Comparison of ENCODE assay signal across 20 cellular contexts in genomic region chrX:154990496-154990895, GRCh38. TPM values are rescaled to one million over a fixed set of nuclear protein-coding genes. Genes with fewer than 3 reads are reported as not detected.
DNase-seq lines count a peak whose midpoint lies in the region; ATAC-seq, FAIRE-seq and TF ChIP-seq lines count a peak whose summit lies in the region.
"Had no signal": no experiment of that assay in that cellular context is flagged by ENCODE, and none has a peak within 500 bp of the region (broad histone marks: within the 10 kb centered on the region; RNA-seq: fewer than 3 reads in every experiment).

No MANE protein-coding gene starts in this region.

- peaks cover 10% of the 10 kb centered on the region; the same call in 1 of the 3 replicates for H3K4me1 ChIP-seq in A549
- H3K4me1 ChIP-seq: esophagus muscularis mucosa, stomach had no signal

- H3K27ac ChIP-seq in A549 = no peak overlapping the region
- H3K27ac ChIP-seq: esophagus muscularis mucosa, neutrophil, right lobe of liver, stomach had no signal

- peak; percentile 91 for FAIRE-seq in A549 (lab: Jason Lieb, UNC)
- FAIRE-seq: H1, keratinocyte had no signal

- H3K4me3 ChIP-seq in A549 = no peak overlapping the region
- H3K4me3 ChIP-seq: esophagus muscularis mucosa, right lobe of liver, stomach had no signal

- CTCF ChIA-PET in A549 (lab: Yijun Ruan, JAX) = interaction anchor here (0.9 to 1.4 kb wide), 2 partner anchors 9 to 66 kb away, joined by 4 to 5 read pairs; no protein-coding TSS in a partner anchor

- POLR2A ChIA-PET in A549 (lab: Yijun Ruan, JAX) = interaction anchor here (1.0 kb wide), 1 partner anchor 36 kb away, joined by 3 read pairs; the partner anchor contains the start of gene FUNDC2

- DNase-seq in A549 (ENCODE audit: low read depth in 1 of 2, low spot score in 1 of 2) (no peak), NCI-H187 (lab: John Stamatoyannopoulos, UW) (no peak), NCI-H748 treated with DMSO at 0.1 percent for 48 hours (lab: John Stamatoyannopoulos, UW) (no peak), NCI-H2171 treated with DMSO at 0.1 percent for 48 hours (lab: John Stamatoyannopoulos, UW) (no peak)
- no peak for DNase-seq in activated CD8-positive, alpha-beta memory T cell treated with anti-CD3 and anti-CD28 coated beads, Interleukin-2, amount 50 U/mL, for 48 hours
- DNase-seq: activated CD8-positive, alpha-beta memory T cell treated with anti-CD3 and anti-CD28 coated beads, Interleukin-2, amount 50 U/mL, for 4 hours; COR-L47; cortex of kidney; head of caudate nucleus; NCI-H2081; NCI-H82; right lobe of liver; stomach had no signal

- WGBS in A549 (ENCODE audit: missing lambda C conversion rate) = 41% methylated on average over 3 of the region's 3 CpGs

- TF ChIP-seq EP300 in A549 (IDR thresholded peaks at IDR 0.05) = no peak

- H3K9me3 ChIP-seq in A549 = no peaks in the 10 kb centered on the region
- H3K9me3 ChIP-seq: esophagus muscularis mucosa, neutrophil, right lobe of liver, stomach had no signal

- H3K4me2 ChIP-seq in A549 = no peak overlapping the region

- ATAC-seq in A549 = no peak
- ATAC-seq in GM18511 (IDR thresholded peaks at IDR 0.05; ENCODE audit: unreplicated experiment) = peak; percentile 73
- ATAC-seq in GM21737 (IDR thresholded peaks at IDR 0.05; ENCODE audit: unreplicated experiment) = peak; percentile 56
- peak; percentile 48 for ATAC-seq in HG03469 (IDR thresholded peaks at IDR 0.05; ENCODE audit: unreplicated experiment)
- ATAC-seq: right lobe of liver had no signal

- TF ChIP-seq POLR2A in A549 (IDR thresholded peaks at IDR 0.05; ENCODE audit: low read length) = no peak

- TF ChIP-seq CTCF in A549 (IDR thresholded peaks at IDR 0.05) = no peak

- TF ChIP-seq RAD21 in A549 (conservative IDR thresholded peaks at IDR 0.05 in 1 of 2, IDR thresholded peaks at IDR 0.05 in 1 of 2) = no peak

TF ChIP-seq in A549, 52 proteins besides CTCF, POLR2A, EP300 and RAD21:
- no peak for TF ChIP-seq ZFP36 (IDR thresholded peaks at IDR 0.05; ENCODE audit: borderline replicate concordance, partially characterized antibody)
- TF ChIP-seq ATOH8 (CRISPR knock-in tag; IDR thresholded peaks at IDR 0.05; ENCODE audit: low read depth) = no peak
- TF ChIP-seq PBX3 (IDR thresholded peaks at IDR 0.05) = no peak
- no peak for TF ChIP-seq HMGXB4 (CRISPR knock-in tag; IDR thresholded peaks at IDR 0.05; ENCODE audit: borderline replicate concordance)
- TF ChIP-seq REST (IDR thresholded peaks at IDR 0.05) = no peak
- TF ChIP-seq JUNB (IDR thresholded peaks at IDR 0.05) = no peak
- no peak for TF ChIP-seq HOXA7 (CRISPR knock-in tag; IDR thresholded peaks at IDR 0.05)
- TF ChIP-seq TP53 (CRISPR knock-in tag; IDR thresholded peaks at IDR 0.05) = no peak
- no peak for TF ChIP-seq RNF2 (IDR thresholded peaks at IDR 0.05; ENCODE audit: borderline replicate concordance, low read depth)
- TF ChIP-seq SREBF2 (IDR thresholded peaks at IDR 0.05) = no peak
- no peak for TF ChIP-seq PHF8 (IDR thresholded peaks at IDR 0.05; ENCODE audit: borderline replicate concordance, low read depth)
- no peak for TF ChIP-seq MAX (IDR thresholded peaks at IDR 0.05)

RNA-seq across cellular contexts. Expression of gene F8, which starts 32.0 kb away (rescaled TPM):
- 6.4 and 6.9 TPM in 2 replicates for polyA plus RNA-seq in A549 (2011; rRNA removed)
- polyA plus RNA-seq in A549 (2012; cell fraction: cytosol; rRNA removed) = 1.4 and 1.7 TPM in 2 replicates
- 0.62 and 0.71 TPM in 2 replicates for polyA plus RNA-seq in A549 (2012; cell fraction: nucleus; rRNA removed)
- 4.3 to 6.1 TPM (median 4.7 TPM) in 3 replicates for polyA plus RNA-seq in A549 (2017; fragmentation: RNase III; extraction: RNeasy Plus Mini Kit Qiagen cat#74134 plus additional on column Dnase treatment)
- 2.9 and 4.5 TPM in 2 replicates for polyA minus RNA-seq in A549 (2011; rRNA and poly(A)+ RNA removed)

RNA-seq across cellular contexts. Expression of gene FUNDC2, which starts 36.1 kb away (rescaled TPM):
- polyA plus RNA-seq in A549 (2011; rRNA removed) = 159 and 190 TPM in 2 replicates
- polyA plus RNA-seq in A549 (2012; cell fraction: cytosol; rRNA removed) = 69.8 and 74.5 TPM in 2 replicates
- 17.1 and 30.8 TPM in 2 replicates for polyA plus RNA-seq in A549 (2012; cell fraction: nucleus; rRNA removed)
- polyA plus RNA-seq in A549 (2017; fragmentation: RNase III; extraction: RNeasy Plus Mini Kit Qiagen cat#74134 plus additional on column Dnase treatment) = 63.5 to 73.0 TPM (median 66.5 TPM) in 3 replicates
- 41.3 and 45.5 TPM in 2 replicates for polyA minus RNA-seq in A549 (2011; rRNA and poly(A)+ RNA removed)

Comparison
In these comparisons a context has a peak if more than half of its experiments do, and no peak if none do; other contexts are left out.
1. ATAC-seq: peak in GM18511 (single experiment), GM21737 (single experiment) and HG03469 (single experiment); none in A549 (0 of 2).